Comparison of ENCODE assay signal across 8 cellular contexts in genomic region chr22:29767289-29768051, GRCh38. TPM values are rescaled to one million over a fixed set of nuclear protein-coding genes. Genes with fewer than 3 reads are reported as not detected.
DNase-seq lines count a peak whose midpoint lies in the region; ATAC-seq and TF ChIP-seq lines count a peak whose summit lies in the region.

Gene UQCR10 (plus strand): TSS chr22:29767369. CDS start chr22:29767399, 30 bp downstream.

- peak within 1 kb of the TSS; percentile 94 for H3K4me3 Mint-ChIP-seq in activated CD4-positive, alpha-beta T cell treated with anti-CD3 and anti-CD28 coated beads, Interleukin-2, amount 10 ng/mL, durations not matched to agents 24 days and 14 days

- peak within 1 kb of the TSS; percentile 95 for H3K27ac Mint-ChIP-seq in activated CD4-positive, alpha-beta T cell treated with anti-CD3 and anti-CD28 coated beads, Interleukin-2, amount 10 ng/mL, durations not matched to agents 24 days and 14 days

- peak; percentile 77 for ATAC-seq in GM19035 (IDR thresholded peaks at IDR 0.05; ENCODE audit: unreplicated experiment)
- peak; percentile 64 for ATAC-seq in HG03342 (IDR thresholded peaks at IDR 0.05; ENCODE audit: unreplicated experiment)
- ATAC-seq in left lobe of liver: peak; percentile 83

- intact Hi-C loops in activated CD4-positive, alpha-beta T cell treated with anti-CD3 and anti-CD28 coated beads, Interleukin-2, amount 10 ng/mL, durations not matched to agents 24 days and 14 days (cut with micrococcal nuclease): loop anchor here (1.0 to 10.0 kb wide), 7 partner anchors 71 to 1201 kb away; partner anchors contain the start of genes ASCC2, MORC2, MTFP1 and MTMR3

- H3K4me1 Mint-ChIP-seq in activated CD4-positive, alpha-beta T cell treated with anti-CD3 and anti-CD28 coated beads, Interleukin-2, amount 10 ng/mL, durations not matched to agents 24 days and 14 days: peaks cover 22% of the 10 kb centered on the region

- TF ChIP-seq CTCF in AG10803 (conservative IDR thresholded peaks at IDR 0.05; ENCODE audit: low read length): no peak

- peaks cover 24% of the 10 kb centered on the region for H3K36me3 Mint-ChIP-seq in activated CD4-positive, alpha-beta T cell treated with anti-CD3 and anti-CD28 coated beads, Interleukin-2, amount 10 ng/mL, durations not matched to agents 24 days and 14 days (ENCODE audit: low read depth)

- DNase-seq in AG10803 (ENCODE audit: low read depth) (peak; percentile 89), NCI-H524 (lab: John Stamatoyannopoulos, UW) (peak; percentile 89 to 93), dedifferentiated amniotic fluid mesenchymal stem cell (ENCODE audit: extremely low spot score) (peak; percentile 87), left lobe of liver (ENCODE audit: low spot score) (peak; percentile 91)
- peak; percentile 98 for DNase-seq in activated CD4-positive, alpha-beta T cell treated with anti-CD3 and anti-CD28 coated beads, Interleukin-2, amount 10 ng/mL, durations not matched to agents 24 days and 14 days
- DNase-seq in stimulated activated CD4-positive, alpha-beta T cell treated with anti-CD3 and anti-CD28 coated beads, Interleukin-2, amount 100 ng/mL, for 24 hours: peak; percentile 94

- H3K4me3 ChIP-seq in AG10803 (ENCODE audit: low read length): peak within 1 kb of the TSS; percentile 100

- no peaks in the 10 kb centered on the region for H3K27me3 Mint-ChIP-seq in activated CD4-positive, alpha-beta T cell treated with anti-CD3 and anti-CD28 coated beads, Interleukin-2, amount 10 ng/mL, durations not matched to agents 24 days and 14 days

- no peaks in the 10 kb centered on the region for H3K9me3 Mint-ChIP-seq in activated CD4-positive, alpha-beta T cell treated with anti-CD3 and anti-CD28 coated beads, Interleukin-2, amount 10 ng/mL, durations not matched to agents 24 days and 14 days

RNA-seq across cellular contexts. Expression of gene UQCR10, which starts in this region (rescaled TPM):
- 90.1 and 96.2 TPM in 2 replicates for total RNA-seq in activated CD4-positive, alpha-beta T cell treated with anti-CD3 and anti-CD28 coated beads, Interleukin-2, amount 10 ng/mL, durations not matched to agents 24 days and 14 days
- total RNA-seq in left lobe of liver: 65.5 TPM

Comparison
In these comparisons a context has a peak if more than half of its experiments do, and no peak if none do; other contexts are left out.
1. Peak in every context shown above with its lines: DNase-seq, ATAC-seq and H3K4me3 ChIP-seq.